23 cellular contexts compared by ENCODE assay signal in the genomic region with DNA sequence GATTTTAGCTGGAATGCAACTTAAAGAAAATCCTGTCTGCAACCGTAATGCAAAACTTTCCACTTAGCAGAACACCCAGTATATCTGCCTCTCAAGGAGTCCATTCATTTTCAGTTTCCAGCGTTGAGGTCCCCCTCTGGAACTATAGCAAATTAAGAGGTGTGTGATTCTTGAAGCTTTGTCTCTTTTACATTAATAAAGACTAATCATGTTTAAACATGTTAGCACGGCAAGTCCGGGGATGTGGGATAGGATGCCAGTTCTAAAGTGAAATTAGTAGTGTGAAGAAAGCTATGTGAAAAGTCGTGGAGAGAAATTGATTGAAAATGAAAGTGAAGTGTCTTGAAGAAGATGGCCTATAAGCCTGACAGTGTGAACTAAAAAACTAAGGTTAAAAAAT.
DNase-seq lines count a peak whose midpoint lies in the region; ATAC-seq, FAIRE-seq and TF ChIP-seq lines count a peak whose summit lies in the region.
"Had no signal": no experiment of that assay in that cellular context is flagged by ENCODE, and none has a peak within 500 bp of the region (broad histone marks: within the 10 kb centered on the region; RNA-seq: fewer than 3 reads in every experiment).

No MANE protein-coding gene starts in this region.

- no peak for TF ChIP-seq CTCF in MCF 10A (IDR thresholded peaks at IDR 0.05; ENCODE audit: unreplicated experiment)
- TF ChIP-seq CTCF in breast epithelium (IDR thresholded peaks at IDR 0.05), result no peak
- no peak for TF ChIP-seq CTCF in GM12878 (IDR thresholded peaks at IDR 0.05 in 2 of 3, conservative IDR thresholded peaks at IDR 0.05 in 1 of 3; ENCODE audit: control insufficient read depth in 2 of 3, extremely low read depth in 1 of 3, insufficient read depth in 1 of 3, low read depth in 3 of 3, low read length in 3 of 3)
- no peak for TF ChIP-seq CTCF in tibial nerve (IDR thresholded peaks at IDR 0.05)
- no peak for TF ChIP-seq CTCF in transverse colon (IDR thresholded peaks at IDR 0.05)

- 41% methylated on average over 5 of the region's 5 CpGs for WGBS in GM12878 (ENCODE audit: insufficient coverage, insufficient replicate concordance, low lambda C conversion rate, missing lambda C conversion rate)
- WGBS in mesenchymal stem cell, result 99% methylated on average over 5 of the region's 5 CpGs
- WGBS in tibial nerve, 2 donors, result 41 to 56% methylated on average over 5 of the region's 5 CpGs
- WGBS in transverse colon (ENCODE audit: low coverage in 1 of 2), 2 donors, result 77 to 97% methylated on average over 5 of the region's 5 CpGs

- H3K27ac ChIP-seq in breast epithelium (no peak overlapping the region), GM12878 (ENCODE audit: control insufficient read depth, insufficient read depth) (no peak overlapping the region), mesenchymal stem cell (ENCODE audit: low read length, poor library complexity, severe bottlenecking) (no peak overlapping the region), tibial nerve (peak overlapping the region in 3 of 4 donors; percentile 5 to 61 (median 26)), transverse colon (no peak overlapping the region)
- H3K27ac ChIP-seq: gastroesophageal sphincter, GM23248 had no signal

- SMC1A ChIA-PET in GM12878 (lab: Charles Lee; ENCODE audit: uncharacterized antibody, unreplicated experiment), result interaction anchor here (1.0 to 1.1 kb wide), 2 partner anchors 22 to 764 kb away, joined by 3 read pairs; no protein-coding TSS in a partner anchor

- H3K27me3 Mint-ChIP-seq in MCF 10A (ENCODE audit: insufficient read depth, unreplicated experiment), result no peaks in the 10 kb centered on the region
- H3K27me3 Mint-ChIP-seq: activated CD4-positive, alpha-beta memory T cell treated with anti-CD3 and anti-CD28 coated beads, Interleukin-2, amount 10 ng/mL, durations not matched to agents 7 days and 5 days had no signal

- H3K27me3 ChIP-seq in breast epithelium (no peaks in the 10 kb centered on the region), GM12878 (replicated peaks in 1 of 2; ENCODE audit: control insufficient read depth in 2 of 2, insufficient read depth in 2 of 2, low read length in 1 of 2) (no peaks in the 10 kb centered on the region), mesenchymal stem cell (ENCODE audit: control insufficient read depth in 1 of 2, insufficient read depth in 1 of 2, low read length in 2 of 2) (no peaks in the 10 kb centered on the region), tibial nerve (no peaks in the 10 kb centered on the region), transverse colon (no peaks in the 10 kb centered on the region)
- H3K27me3 ChIP-seq: gastroesophageal sphincter, right lobe of liver had no signal

- no peak overlapping the region for H3K14ac ChIP-seq in mesenchymal stem cell (ENCODE audit: low read length in 2 of 2)

- no peak overlapping the region for H2BK5ac ChIP-seq in mesenchymal stem cell (ENCODE audit: low read depth, low read length, poor library complexity, severe bottlenecking)

- no peaks in the 10 kb centered on the region for H3K4me1 ChIP-seq in breast epithelium
- H3K4me1 ChIP-seq in GM12878 (ENCODE audit: control insufficient read depth, insufficient read depth, low read length), result no peaks in the 10 kb centered on the region
- peaks cover 3% of the 10 kb centered on the region for H3K4me1 ChIP-seq in mesenchymal stem cell (ENCODE audit: control insufficient read depth, insufficient read depth, low read depth, low read length)
- H3K4me1 ChIP-seq in tibial nerve, result peaks cover 0 to 25% (median 8%) of the 10 kb centered on the region in 4 donors
- H3K4me1 ChIP-seq in transverse colon, result no peaks in the 10 kb centered on the region
- H3K4me1 ChIP-seq: right lobe of liver had no signal

- H3K4me3 ChIP-seq in breast epithelium, result peak overlapping the region in 1 of 3 donors; percentile 44
- no peak overlapping the region for H3K4me3 ChIP-seq in GM12878
- no peak overlapping the region for H3K4me3 ChIP-seq in mesenchymal stem cell (ENCODE audit: insufficient read depth in 1 of 2, low read depth in 1 of 2, low read length in 2 of 2)
- peak overlapping the region in 3 of 4 donors; percentile 0 to 30 (median 1) for H3K4me3 ChIP-seq in tibial nerve
- no peak overlapping the region for H3K4me3 ChIP-seq in transverse colon
- H3K4me3 ChIP-seq: gastroesophageal sphincter, GM23248, K562, right lobe of liver had no signal

- no peak overlapping the region for H4K8ac ChIP-seq in mesenchymal stem cell (ENCODE audit: low read length)

- no peaks in the 10 kb centered on the region for H3K9me3 Mint-ChIP-seq in MCF 10A (ENCODE audit: unreplicated experiment)
- H3K9me3 Mint-ChIP-seq: activated CD4-positive, alpha-beta memory T cell treated with anti-CD3 and anti-CD28 coated beads, Interleukin-2, amount 10 ng/mL, durations not matched to agents 7 days and 5 days; nephron had no signal

- H3K4me2 ChIP-seq in GM12878 (ENCODE audit: control insufficient read depth, insufficient read depth), result no peak overlapping the region; the same call in 1 of the 2 replicates
- H3K4me2 ChIP-seq in mesenchymal stem cell (ENCODE audit: low read length, poor library complexity, severe bottlenecking), result no peak overlapping the region

- peak; percentile 18 for DNase-seq in MCF 10A (ENCODE audit: unreplicated experiment)
- DNase-seq in breast epithelium (ENCODE audit: low spot score in 2 of 2), result no peak
- DNase-seq in GM12878 (ENCODE audit: low read depth, low spot score), result no peak
- DNase-seq in mesenchymal stem cell, result no peak
- no peak for DNase-seq in tibial nerve (ENCODE audit: low spot score in 2 of 2)
- DNase-seq in NCI-H2227 treated with DMSO at 0.1 percent for 48 hours (lab: John Stamatoyannopoulos, UW), result no peak
- DNase-seq in transverse colon, result no peak
- DNase-seq in HPDE6-E6E7 (ENCODE audit: extremely low spot score), result no peak
- DNase-seq: 8988T; activated CD4-positive, alpha-beta memory T cell treated with anti-CD3 and anti-CD28 coated beads, Interleukin-2, amount 10 ng/mL, durations not matched to agents 7 days and 5 days; AML-193; effector CD4-positive, alpha-beta T cell; left ventricle myocardium superior; NCI-H1694 treated with DMSO at 0.1 percent for 48 hours; NCI-H2171 treated with DMSO at 0.1 percent for 48 hours; NCI-H524 treated with DMSO at 0.1 percent for 48 hours; posterior cingulate gyrus; right lobe of liver had no signal

- no peak overlapping the region for H4K91ac ChIP-seq in mesenchymal stem cell (ENCODE audit: low read length)

- no peak for TF ChIP-seq POLR2A in breast epithelium (IDR thresholded peaks at IDR 0.05)
- TF ChIP-seq POLR2A in GM12878 (IDR thresholded peaks at IDR 0.05; ENCODE audit: low read depth, low read length), result no peak
- TF ChIP-seq POLR2A in tibial nerve (IDR thresholded peaks at IDR 0.05), result no peak
- TF ChIP-seq POLR2A in transverse colon (IDR thresholded peaks at IDR 0.05), result no peak

- H4K20me1 ChIP-seq in GM12878 (ENCODE audit: control insufficient read depth, insufficient read depth), result no peaks in the 10 kb centered on the region

- intact Hi-C loops in MCF 10A (cut with micrococcal nuclease), result loop anchor here (2.0 kb wide), 1 partner anchor 429 kb away; a partner anchor contains a TSS
- intact Hi-C loops in breast epithelium (cut with DNase I; ENCODE audit: low total_unique reads), result no loop called here
- intact Hi-C loops in GM12878 (cut with micrococcal nuclease; ENCODE audit: unreplicated experiment), result no loop called here
- intact Hi-C loops in transverse colon (cut with DNase I; ENCODE audit: low total_unique reads), result no loop called here

- no TSS peak for BruUV-seq in MCF 10A (replicated peaks; lab: Mats Ljungman, UMichigan)
- no TSS peak for BruUV-seq in GM12878 (replicated peaks; lab: Mats Ljungman, UMichigan)

- H3K9ac ChIP-seq in GM12878 (ENCODE audit: control insufficient read depth, insufficient read depth, low read length) (no peak overlapping the region), mesenchymal stem cell (ENCODE audit: low read length) (peak overlapping the region; percentile 6)
- H3K9ac ChIP-seq: GM23248 had no signal

- no peak overlapping the region for H2BK12ac ChIP-seq in mesenchymal stem cell (ENCODE audit: low read length in 2 of 2)

- no peak for TF ChIP-seq RAD21 in GM12878 (IDR thresholded peaks at IDR 0.05; ENCODE audit: insufficient read depth, low read depth, low read length)

- no peaks in the 10 kb centered on the region for H3K79me2 ChIP-seq in GM12878 (ENCODE audit: control insufficient read depth, insufficient read depth, low read length)

- in situ Hi-C loops in GM12878 (cut with MboI) (no loop called here), transverse colon (cut with MboI; ENCODE audit: low pct_ligation_motif_present in 1 of 4, low pct_unique_long_range_greater_than_20kb in 1 of 4, low sequenced_read_pairs in 3 of 4) (no loop called here)

- H3K36me3 ChIP-seq in breast epithelium, result no peaks in the 10 kb centered on the region
- H3K36me3 ChIP-seq in GM12878 (ENCODE audit: control insufficient read depth in 2 of 2, insufficient read depth in 2 of 2, low read length in 1 of 2), result no peaks in the 10 kb centered on the region
- no peaks in the 10 kb centered on the region for H3K36me3 ChIP-seq in mesenchymal stem cell (ENCODE audit: control insufficient read depth in 1 of 2, insufficient read depth in 2 of 2, low read depth in 1 of 2, low read length in 2 of 2)
- H3K36me3 ChIP-seq in tibial nerve, result no peaks in the 10 kb centered on the region
- no peaks in the 10 kb centered on the region for H3K36me3 ChIP-seq in transverse colon
- H3K36me3 ChIP-seq: gastroesophageal sphincter, right lobe of liver had no signal

- no peak overlapping the region for H2BK120ac ChIP-seq in mesenchymal stem cell (ENCODE audit: low read depth, low read length)

- no peaks in the 10 kb centered on the region for H3K36me3 Mint-ChIP-seq in MCF 10A (ENCODE audit: insufficient read depth, unreplicated experiment)

- H3K4me3 Mint-ChIP-seq in MCF 10A (ENCODE audit: unreplicated experiment), result peak overlapping the region; percentile 60
- H3K4me3 Mint-ChIP-seq: activated CD4-positive, alpha-beta memory T cell treated with anti-CD3 and anti-CD28 coated beads, Interleukin-2, amount 10 ng/mL, durations not matched to agents 7 days and 5 days; nephron had no signal

- FAIRE-seq in GM12878 (lab: Jason Lieb, UNC), result peak; percentile 7
- FAIRE-seq: K562 had no signal

- no peaks in the 10 kb centered on the region for H3K9me3 ChIP-seq in breast epithelium
- H3K9me3 ChIP-seq in GM12878 (replicated peaks; ENCODE audit: control insufficient read depth, insufficient read depth, low read length), result no peaks in the 10 kb centered on the region
- no peaks in the 10 kb centered on the region for H3K9me3 ChIP-seq in mesenchymal stem cell (ENCODE audit: control insufficient read depth, low read length)
- no peaks in the 10 kb centered on the region for H3K9me3 ChIP-seq in tibial nerve
- H3K9me3 ChIP-seq in transverse colon, result no peaks in the 10 kb centered on the region
- H3K9me3 ChIP-seq: gastroesophageal sphincter, right lobe of liver had no signal

- H2AK5ac ChIP-seq in mesenchymal stem cell (ENCODE audit: low read length, severe bottlenecking), result no peak overlapping the region

- peak overlapping the region; percentile 21 for H3K27ac Mint-ChIP-seq in MCF 10A (ENCODE audit: low read depth, unreplicated experiment)
- H3K27ac Mint-ChIP-seq: activated CD4-positive, alpha-beta memory T cell treated with anti-CD3 and anti-CD28 coated beads, Interleukin-2, amount 10 ng/mL, durations not matched to agents 7 days and 5 days; nephron had no signal

- H3K4me1 Mint-ChIP-seq in MCF 10A (ENCODE audit: insufficient read depth, unreplicated experiment), result peaks cover 10% of the 10 kb centered on the region
- H3K4me1 Mint-ChIP-seq: activated CD4-positive, alpha-beta memory T cell treated with anti-CD3 and anti-CD28 coated beads, Interleukin-2, amount 10 ng/mL, durations not matched to agents 7 days and 5 days; nephron had no signal

- RAD21 ChIA-PET in GM12878 (lab: Charles Lee; ENCODE audit: unreplicated experiment), result no interaction called here

- POLR2A ChIA-PET in MCF 10A (lab: Yijun Ruan, JAX) (interaction anchor here (0.7 to 1.0 kb wide), 5 partner anchors 11 to 1799 kb away, joined by 3 read pairs; a partner anchor contains a TSS), GM12878 (lab: Charles Lee) (no interaction called here)

- TF ChIP-seq EP300 in GM12878 (IDR thresholded peaks at IDR 0.05; ENCODE audit: borderline replicate concordance in 1 of 2, control insufficient read depth in 1 of 2, low read depth in 2 of 2, low read length in 2 of 2) (no peak), tibial nerve (IDR thresholded peaks at IDR 0.05) (no peak), transverse colon (IDR thresholded peaks at IDR 0.05; ENCODE audit: low read depth) (no peak)

- no peaks in the 10 kb centered on the region for H3K79me1 ChIP-seq in mesenchymal stem cell (replicated peaks; ENCODE audit: low read length, poor library complexity, severe bottlenecking)

- ATAC-seq in GM12878, result 0 out of 3 replicates have a peak, but pooled peaks have one; percentile 19
- ATAC-seq: esophagus mucosa, gastroesophageal sphincter, K562, left ventricle myocardium superior, right lobe of liver had no signal

- H3K18ac ChIP-seq in mesenchymal stem cell (ENCODE audit: low read depth in 1 of 2, low read length in 2 of 2), result no peak overlapping the region

- H2AFZ ChIP-seq in GM12878 (ENCODE audit: control insufficient read depth, low read depth, low read length) (no peak overlapping the region), mesenchymal stem cell (ENCODE audit: low read depth, low read length) (no peak overlapping the region)
- H2AFZ ChIP-seq: GM23248 had no signal

- H3K4ac ChIP-seq in mesenchymal stem cell (ENCODE audit: low read depth in 1 of 2, low read length in 2 of 2), result no peak overlapping the region

- H2BK15ac ChIP-seq in mesenchymal stem cell (ENCODE audit: low read depth, poor library complexity, severe bottlenecking), result no peak overlapping the region

- CTCF ChIA-PET in MCF 10A (lab: Yijun Ruan, JAX) (interaction anchor here (0.5 to 0.6 kb wide), 2 partner anchors 29 to 77 kb away, joined by 3 read pairs; no protein-coding TSS in a partner anchor), GM12878 (lab: Yijun Ruan, JAX) (no interaction called here)

- H3K23ac ChIP-seq in mesenchymal stem cell (ENCODE audit: low read length in 2 of 2), result no peak overlapping the region

Comparison
In these comparisons a context has a peak if more than half of its experiments do, and no peak if none do; other contexts are left out.
1. H3K27ac ChIP-seq: peak in tibial nerve (3 of 4); none in breast epithelium (0 of 2), GM12878 (single experiment), mesenchymal stem cell (single experiment) and transverse colon (0 of 4).
2. H3K4me3 ChIP-seq: peak in tibial nerve (3 of 4); none in GM12878 (single experiment), mesenchymal stem cell (0 of 2) and transverse colon (0 of 4).